12 cellular contexts compared by ENCODE assay signal in genomic region chr20:4090756-4091331, GRCh38. TPM values are rescaled to one million over a fixed set of nuclear protein-coding genes. Genes with fewer than 3 reads are reported as not detected.
DNase-seq lines count a peak whose midpoint lies in the region; ATAC-seq and TF ChIP-seq lines count a peak whose summit lies in the region.
"Had no signal": no experiment of that assay in that cellular context is flagged by ENCODE, and none has a peak within 500 bp of the region (broad histone marks: within the 10 kb centered on the region; RNA-seq: fewer than 3 reads in every experiment).

No MANE protein-coding gene starts in this region.

- peaks cover 6% of the 10 kb centered on the region for H3K4me1 ChIP-seq in left ventricle myocardium inferior
- H3K4me1 ChIP-seq in right atrium auricular region, result peaks cover 0 to 5% of the 10 kb centered on the region in 2 donors
- H3K4me1 ChIP-seq in foreskin keratinocyte, result peaks cover 3% of the 10 kb centered on the region
- peaks cover 0 to 13% (median 3%) of the 10 kb centered on the region in 4 donors for H3K4me1 ChIP-seq in tibial artery
- H3K4me1 ChIP-seq in SJCRH30, result no peaks in the 10 kb centered on the region
- H3K4me1 ChIP-seq: transverse colon had no signal

- intact Hi-C loops in left ventricle myocardium inferior (cut with micrococcal nuclease), result no loop called here
- intact Hi-C loops in tibial artery (cut with DNase I; ENCODE audit: low total_unique reads), result no loop called here

- no peak for TF ChIP-seq CTCF in left ventricle myocardium inferior (IDR thresholded peaks at IDR 0.05; ENCODE audit: borderline replicate concordance)
- TF ChIP-seq CTCF in right atrium auricular region (IDR thresholded peaks at IDR 0.05), result no peak
- TF ChIP-seq CTCF in foreskin keratinocyte (conservative IDR thresholded peaks at IDR 0.05), result no peak
- no peak for TF ChIP-seq CTCF in tibial artery (IDR thresholded peaks at IDR 0.05)

- H3K9me3 ChIP-seq in left ventricle myocardium inferior (replicated peaks) (peaks cover 6% of the 10 kb centered on the region), right atrium auricular region (no peaks in the 10 kb centered on the region), tibial artery (no peaks in the 10 kb centered on the region), SJCRH30 (replicated peaks) (peaks cover 5% of the 10 kb centered on the region; the same call in 1 of the 2 replicates)
- H3K9me3 ChIP-seq: transverse colon had no signal

- peak; percentile 86 for ATAC-seq in SK-N-SH treated with all-trans-retinoic acid at 6 μM for 48 hours
- ATAC-seq in foreskin keratinocyte, result peak; percentile 65

- H3K4me3 ChIP-seq in left ventricle myocardium inferior (no peak overlapping the region), right atrium auricular region (no peak overlapping the region), tibial artery (no peak overlapping the region), SJCRH30 (no peak overlapping the region)
- H3K4me3 ChIP-seq: transverse colon had no signal

- no peak for DNase-seq in left ventricle myocardium inferior
- no peak for DNase-seq in right atrium auricular region (ENCODE audit: low spot score)
- DNase-seq in foreskin keratinocyte, result no peak
- no peak for DNase-seq in tibial artery
- DNase-seq in DMS53 treated with DMSO at 0.1 percent for 48 hours (lab: John Stamatoyannopoulos, UW; ENCODE audit: unreplicated experiment), result no peak
- no peak for DNase-seq in SJCRH30
- no peak for DNase-seq in NCI-H1436 (lab: John Stamatoyannopoulos, UW)
- DNase-seq: activated naive CD4-positive, alpha-beta T cell; CD4-positive, CD25-positive, alpha-beta regulatory T cell; NCI-H2081; transverse colon had no signal

- H3K36me3 ChIP-seq in left ventricle myocardium inferior, result no peaks in the 10 kb centered on the region
- H3K36me3 ChIP-seq in right atrium auricular region, result no peaks in the 10 kb centered on the region
- no peaks in the 10 kb centered on the region for H3K36me3 ChIP-seq in tibial artery
- H3K36me3 ChIP-seq in SJCRH30, result no peaks in the 10 kb centered on the region
- H3K36me3 ChIP-seq: transverse colon had no signal

- H3K27me3 ChIP-seq in left ventricle myocardium inferior (ENCODE audit: low read depth), result no peaks in the 10 kb centered on the region
- no peaks in the 10 kb centered on the region for H3K27me3 ChIP-seq in right atrium auricular region
- no peaks in the 10 kb centered on the region for H3K27me3 ChIP-seq in foreskin keratinocyte
- no peaks in the 10 kb centered on the region for H3K27me3 ChIP-seq in tibial artery
- H3K27me3 ChIP-seq in SJCRH30, result no peaks in the 10 kb centered on the region

- H3K27ac ChIP-seq in left ventricle myocardium inferior (replicated peaks) (peak overlapping the region; percentile 40), right atrium auricular region (no peak overlapping the region), foreskin keratinocyte (peak overlapping the region; percentile 59), tibial artery (peak overlapping the region; percentile 32 to 50), SJCRH30 (no peak overlapping the region)
- H3K27ac ChIP-seq: transverse colon had no signal

TF ChIP-seq in SK-N-SH treated with all-trans-retinoic acid at 6 μM for 48 hours, 23 proteins besides CTCF, POLR2A, EP300 and RAD21:
- TF ChIP-seq OSR1 (CRISPR knock-in tag; IDR thresholded peaks at IDR 0.05) (no peak), ESRRG (CRISPR knock-in tag; IDR thresholded peaks at IDR 0.05) (no peak)

RNA-seq across cellular contexts. Expression of gene SMOX, which starts 57.8 kb away (rescaled TPM):
- 2.5 TPM for total RNA-seq in left ventricle myocardium inferior
- 1 to 10 TPM; 5.2 to 6.6 TPM for total RNA-seq in right atrium auricular region
- total RNA-seq in foreskin keratinocyte, result 4.8 and 8.3 TPM in 2 replicates
- 5.4 and 7.7 TPM in 2 replicates for polyA plus RNA-seq in foreskin keratinocyte
- 12.7 and 15.9 TPM in 2 replicates for total RNA-seq in SJCRH30 (2014; rRNA removed; shearing (Covaris generic))

Comparison
In these comparisons a context has a peak if more than half of its experiments do, and no peak if none do; other contexts are left out.
1. H3K27ac ChIP-seq: peak in left ventricle myocardium inferior (single experiment), foreskin keratinocyte (single experiment) and tibial artery (2 of 2); none in right atrium auricular region (0 of 2) and SJCRH30 (single experiment).